ENCODE assay signal across 17 cellular contexts in the genomic region with DNA sequence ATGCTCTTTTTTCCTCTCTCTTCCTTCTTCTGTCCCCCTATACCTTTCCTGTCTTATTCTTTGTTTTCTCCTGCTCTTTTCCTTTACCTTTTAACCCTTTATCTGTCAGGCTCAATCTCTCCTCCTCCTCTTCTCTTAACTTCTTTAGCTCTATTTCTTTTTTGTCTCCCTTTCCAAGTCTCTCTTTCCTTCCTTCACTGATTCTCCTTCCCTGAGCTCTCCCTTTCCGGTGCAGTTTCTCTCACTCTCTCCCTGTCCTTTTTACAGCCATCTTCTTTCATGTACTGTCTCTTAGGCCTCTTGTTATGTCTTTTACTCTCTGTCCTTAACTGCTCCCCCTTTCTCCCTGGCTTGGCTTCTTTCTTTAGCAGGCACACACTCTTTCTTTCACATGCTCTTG. TPM values are rescaled to one million over a fixed set of nuclear protein-coding genes. Genes with fewer than 3 reads are reported as not detected.
A peak's percentile ranks its signal among the peaks of the same experiment; 100 is the strongest.
DNase-seq lines count a peak whose midpoint lies in the region; ATAC-seq, FAIRE-seq and TF ChIP-seq lines count a peak whose summit lies in the region.
"Had no signal": no experiment of that assay in that cellular context is flagged by ENCODE, and none has a peak within 500 bp of the region (broad histone marks: within the 10 kb centered on the region; RNA-seq: fewer than 3 reads in every experiment).

No MANE protein-coding gene starts in this region.

- no peaks in the 10 kb centered on the region for H3K27me3 ChIP-seq in sigmoid colon
- H3K27me3 ChIP-seq: SJCRH30 had no signal

- no peaks in the 10 kb centered on the region for H3K9me3 ChIP-seq in sigmoid colon
- H3K9me3 ChIP-seq: HAP-1 had no signal

- 96 to 97% methylated on average over 1 of the region's 1 CpG for WGBS in sigmoid colon, 2 donors

- peak overlapping the region; percentile 7 for H3K27ac Mint-ChIP-seq in stimulated activated naive CD8-positive, alpha-beta T cell treated with anti-CD3 and anti-CD28 coated beads, Interleukin-15, Interleukin-2, amounts not matched to agents 100 ng/mL and 50 ng/mL, for 24 hours
- H3K27ac Mint-ChIP-seq in stimulated activated naive CD8-positive, alpha-beta T cell treated with anti-CD3 and anti-CD28 coated beads, Interleukin-15, amount 100 ng/mL, for 72 hours: no peak overlapping the region
- peak overlapping the region; percentile 37 for H3K27ac Mint-ChIP-seq in activated T-helper 17 cell treated with anti-CD3 and anti-CD28 coated beads, Interleukin-2, amount 50 U/mL, for 72 hours
- H3K27ac Mint-ChIP-seq in naive B cell: peak overlapping the region in 4 of 6 donors; percentile 18 to 70 (median 37)

- FAIRE-seq in GM12891 (lab: Jason Lieb, UNC): no peak
- FAIRE-seq: GM12878 had no signal

- TF ChIP-seq POLR2A in GM12891 (IDR thresholded peaks at IDR 0.05; ENCODE audit: low read depth, low read length) (no peak), sigmoid colon (IDR thresholded peaks at IDR 0.05) (no peak)

- no peaks in the 10 kb centered on the region for H3K27me3 Mint-ChIP-seq in stimulated activated naive CD8-positive, alpha-beta T cell treated with anti-CD3 and anti-CD28 coated beads, Interleukin-15, Interleukin-2, amounts not matched to agents 100 ng/mL and 50 ng/mL, for 24 hours
- H3K27me3 Mint-ChIP-seq in stimulated activated naive CD8-positive, alpha-beta T cell treated with anti-CD3 and anti-CD28 coated beads, Interleukin-15, amount 100 ng/mL, for 72 hours: no peaks in the 10 kb centered on the region
- H3K27me3 Mint-ChIP-seq in activated T-helper 17 cell treated with anti-CD3 and anti-CD28 coated beads, Interleukin-2, amount 50 U/mL, for 72 hours: no peaks in the 10 kb centered on the region
- H3K27me3 Mint-ChIP-seq in naive B cell: no peaks in the 10 kb centered on the region

- ATAC-seq in stimulated activated naive CD8-positive, alpha-beta T cell treated with anti-CD3 and anti-CD28 coated beads, Interleukin-15, amount 100 ng/mL, for 72 hours: no peak
- ATAC-seq in activated T-helper 17 cell treated with anti-CD3 and anti-CD28 coated beads, Interleukin-2, amount 50 U/mL, for 72 hours (replicated peaks): no peak
- no peak for ATAC-seq in naive B cell (ENCODE audit: low read depth in 2 of 2)
- ATAC-seq: GM12878 had no signal

- TF ChIP-seq EP300 in sigmoid colon (IDR thresholded peaks at IDR 0.05): no peak

- H3K27ac ChIP-seq in sigmoid colon: no peak overlapping the region
- H3K27ac ChIP-seq: RWPE1, SJCRH30 had no signal

- DNase-seq in stimulated activated naive CD8-positive, alpha-beta T cell treated with anti-CD3 and anti-CD28 coated beads, Interleukin-15, amount 100 ng/mL, for 72 hours: no peak
- DNase-seq in naive B cell (no peak), MV-4-11 (lab: John Stamatoyannopoulos, UW) (no peak), DMS79 (lab: John Stamatoyannopoulos, UW) (no peak), GM12891 (ENCODE audit: insufficient read length, low spot score) (no peak), sigmoid colon (no peak)
- DNase-seq: Kasumi-1, NCI-H1436, NCI-H2029 treated with DMSO at 0.1 percent for 48 hours, NCI-H524 treated with DMSO at 0.1 percent for 48 hours, OCI-M1, SJCRH30 had no signal

- no peak overlapping the region for H3K4me3 Mint-ChIP-seq in stimulated activated naive CD8-positive, alpha-beta T cell treated with anti-CD3 and anti-CD28 coated beads, Interleukin-15, Interleukin-2, amounts not matched to agents 100 ng/mL and 50 ng/mL, for 24 hours
- H3K4me3 Mint-ChIP-seq in stimulated activated naive CD8-positive, alpha-beta T cell treated with anti-CD3 and anti-CD28 coated beads, Interleukin-15, amount 100 ng/mL, for 72 hours: no peak overlapping the region
- no peak overlapping the region for H3K4me3 Mint-ChIP-seq in activated T-helper 17 cell treated with anti-CD3 and anti-CD28 coated beads, Interleukin-2, amount 50 U/mL, for 72 hours
- H3K4me3 Mint-ChIP-seq in naive B cell: no peak overlapping the region

- H3K36me3 ChIP-seq in sigmoid colon: peaks cover 0 to 92% (median 29%) of the 10 kb centered on the region in 4 donors

- peaks cover 34% of the 10 kb centered on the region for H3K4me1 Mint-ChIP-seq in stimulated activated naive CD8-positive, alpha-beta T cell treated with anti-CD3 and anti-CD28 coated beads, Interleukin-15, Interleukin-2, amounts not matched to agents 100 ng/mL and 50 ng/mL, for 24 hours (ENCODE audit: low read depth)
- peaks cover 36% of the 10 kb centered on the region for H3K4me1 Mint-ChIP-seq in stimulated activated naive CD8-positive, alpha-beta T cell treated with anti-CD3 and anti-CD28 coated beads, Interleukin-15, amount 100 ng/mL, for 72 hours
- H3K4me1 Mint-ChIP-seq in activated T-helper 17 cell treated with anti-CD3 and anti-CD28 coated beads, Interleukin-2, amount 50 U/mL, for 72 hours: peaks cover 26% of the 10 kb centered on the region
- H3K4me1 Mint-ChIP-seq in naive B cell: peaks cover 9 to 14% (median 13%) of the 10 kb centered on the region in 3 donors

- intact Hi-C loops in sigmoid colon (cut with DNase I): no loop called here

- H3K4me1 ChIP-seq in sigmoid colon: no peaks in the 10 kb centered on the region
- H3K4me1 ChIP-seq: SJCRH30 had no signal

- no peak overlapping the region for H3K4me3 ChIP-seq in sigmoid colon
- H3K4me3 ChIP-seq: GM12878, HAP-1, SJCRH30 had no signal

- TF ChIP-seq CTCF in sigmoid colon (IDR thresholded peaks at IDR 0.05): no peak

- H3K36me3 Mint-ChIP-seq in stimulated activated naive CD8-positive, alpha-beta T cell treated with anti-CD3 and anti-CD28 coated beads, Interleukin-15, Interleukin-2, amounts not matched to agents 100 ng/mL and 50 ng/mL, for 24 hours (ENCODE audit: low read depth): peaks cover 86% of the 10 kb centered on the region
- H3K36me3 Mint-ChIP-seq in activated T-helper 17 cell treated with anti-CD3 and anti-CD28 coated beads, Interleukin-2, amount 50 U/mL, for 72 hours (ENCODE audit: low read depth): peaks cover 98% of the 10 kb centered on the region
- peaks cover 26 to 30% of the 10 kb centered on the region in 2 donors for H3K36me3 Mint-ChIP-seq in naive B cell

- peaks cover 5% of the 10 kb centered on the region for H3K9me3 Mint-ChIP-seq in stimulated activated naive CD8-positive, alpha-beta T cell treated with anti-CD3 and anti-CD28 coated beads, Interleukin-15, Interleukin-2, amounts not matched to agents 100 ng/mL and 50 ng/mL, for 24 hours
- H3K9me3 Mint-ChIP-seq in stimulated activated naive CD8-positive, alpha-beta T cell treated with anti-CD3 and anti-CD28 coated beads, Interleukin-15, amount 100 ng/mL, for 72 hours: peaks cover 0 to 6% of the 10 kb centered on the region in 2 donors
- no peaks in the 10 kb centered on the region for H3K9me3 Mint-ChIP-seq in activated T-helper 17 cell treated with anti-CD3 and anti-CD28 coated beads, Interleukin-2, amount 50 U/mL, for 72 hours
- H3K9me3 Mint-ChIP-seq in naive B cell: peaks cover 0 to 6% (median 4%) of the 10 kb centered on the region in 7 donors

TF ChIP-seq in GM12891, 5 proteins besides CTCF, POLR2A, EP300 and RAD21:
- no peak for TF ChIP-seq PAX5 (IDR thresholded peaks at IDR 0.05; ENCODE audit: insufficient read depth, low read length, severe bottlenecking)
- TF ChIP-seq TAF1 (IDR thresholded peaks at IDR 0.05; ENCODE audit: low read depth, low read length): no peak
- no peak for TF ChIP-seq SPI1 (IDR thresholded peaks at IDR 0.05; ENCODE audit: low read depth, low read length)
- no peak for TF ChIP-seq POU2F2 (IDR thresholded peaks at IDR 0.05; ENCODE audit: low read depth, low read length)
- TF ChIP-seq POLR2AphosphoS5 (IDR thresholded peaks at IDR 0.05; ENCODE audit: low read depth, low read length): no peak

RNA-seq across cellular contexts. Expression of a gene that starts 12.0 kb away (rescaled TPM):
- 10 to 100 TPM; 39.1 to 51.6 TPM for total RNA-seq in activated T-helper 17 cell treated with anti-CD3 and anti-CD28 coated beads, Interleukin-2, amount 50 U/mL, for 72 hours
- 10 to 100 TPM in 1 of 6 donors, 1 to 10 TPM in 4, under 1 TPM in 1; 0.68 to 10.2 (median 8.4) TPM for polyA plus RNA-seq in naive B cell (ENCODE audit: low read depth in 6 of 6)
- 3.0 TPM for polyA plus RNA-seq in GM12891 (2012; ENCODE audit: low read depth, missing spikeins)
- total RNA-seq in sigmoid colon: 10 to 100 TPM; 10.9 to 16.7 (median 14.1) TPM
- polyA plus RNA-seq in sigmoid colon: 1 to 10 TPM in 2 of 3 donors, under 1 TPM in 1; 0.92 to 6.7 (median 1.8) TPM

RNA-seq across cellular contexts. Expression of a gene that starts 13.2 kb away (rescaled TPM):
- total RNA-seq in activated T-helper 17 cell treated with anti-CD3 and anti-CD28 coated beads, Interleukin-2, amount 50 U/mL, for 72 hours: 1 to 10 TPM; 5.9 to 6.0 TPM
- polyA plus RNA-seq in naive B cell (ENCODE audit: low read depth in 6 of 6): 1 to 10 TPM; 2.0 to 5.8 (median 2.4) TPM
- 8.4 TPM for polyA plus RNA-seq in GM12891 (2012; ENCODE audit: low read depth, missing spikeins)
- total RNA-seq in sigmoid colon: 10 to 100 TPM; 13.3 to 20.3 (median 15.1) TPM
- polyA plus RNA-seq in sigmoid colon: 1 to 10 TPM; 1.4 to 3.8 (median 1.8) TPM

Comparison
In these comparisons a context has a peak if more than half of its experiments do, and no peak if none do; other contexts are left out.
1. H3K27ac Mint-ChIP-seq: peak in stimulated activated naive CD8-positive, alpha-beta T cell treated with anti-CD3 and anti-CD28 coated beads, Interleukin-15, Interleukin-2, amounts not matched to agents 100 ng/mL and 50 ng/mL, for 24 hours (single experiment), activated T-helper 17 cell treated with anti-CD3 and anti-CD28 coated beads, Interleukin-2, amount 50 U/mL, for 72 hours (single experiment) and naive B cell (4 of 6); none in stimulated activated naive CD8-positive, alpha-beta T cell treated with anti-CD3 and anti-CD28 coated beads, Interleukin-15, amount 100 ng/mL, for 72 hours (0 of 2).